ENCODE assay signal across 22 cellular contexts in the genomic region with DNA sequence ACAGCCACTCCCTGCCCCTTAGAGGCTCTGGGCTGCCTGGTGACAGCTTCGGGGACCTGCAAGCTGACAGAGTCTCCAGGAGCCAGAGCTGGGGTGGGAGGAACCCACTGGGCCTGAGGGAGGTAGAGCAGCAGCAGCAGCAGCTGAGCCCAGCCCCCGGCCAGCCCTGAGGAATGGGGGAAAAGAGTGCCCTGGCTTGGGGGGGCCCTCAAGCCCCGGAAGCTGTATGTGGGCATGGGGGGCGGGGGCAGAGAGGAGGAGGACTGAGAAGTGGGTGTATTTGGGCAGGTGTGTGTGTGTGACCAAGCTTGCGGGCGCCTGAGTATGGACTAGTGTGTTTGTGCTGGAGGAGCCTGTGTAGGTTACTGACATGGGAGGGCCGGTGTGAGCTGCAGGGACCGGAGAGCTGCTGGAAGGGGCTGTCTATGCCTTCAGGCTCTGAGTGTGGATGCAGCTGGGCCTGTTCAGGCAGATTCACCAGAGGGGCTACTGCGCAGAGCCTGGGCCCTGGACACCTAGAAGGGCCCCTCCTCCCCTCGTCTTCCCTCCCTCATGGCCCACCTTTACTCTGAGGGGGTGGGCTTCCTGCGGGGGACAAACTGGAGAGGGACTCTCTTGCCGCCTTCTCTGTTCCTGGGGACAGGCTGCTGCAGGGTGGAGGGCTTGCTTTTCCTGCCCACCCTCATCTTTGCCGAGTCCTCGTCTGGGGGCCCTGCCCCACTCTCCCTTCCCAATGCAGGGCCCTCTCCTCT. TPM values are rescaled to one million over a fixed set of nuclear protein-coding genes. Genes with fewer than 3 reads are reported as not detected.
DNase-seq lines count a peak whose midpoint lies in the region; ATAC-seq, FAIRE-seq and TF ChIP-seq lines count a peak whose summit lies in the region.
"Had no signal": no experiment of that assay in that cellular context is flagged by ENCODE, and none has a peak within 500 bp of the region (broad histone marks: within the 10 kb centered on the region; RNA-seq: fewer than 3 reads in every experiment).

No MANE protein-coding gene starts in this region.

- H3K4me2 ChIP-seq in GM12878 (ENCODE audit: control insufficient read depth, insufficient read depth): no peak overlapping the region

- 52% methylated on average over 14 of the region's 14 CpGs for WGBS in GM12878 (ENCODE audit: insufficient coverage, insufficient replicate concordance, low lambda C conversion rate, missing lambda C conversion rate)
- 82 to 87% methylated on average over 13 to 14 of the region's 14 CpGs for WGBS in body of pancreas, 2 donors

- CTCF ChIA-PET in MCF 10A (lab: Yijun Ruan, JAX): interaction anchor here (0.6 kb wide), 1 partner anchor 17 kb away, joined by 3 read pairs; no protein-coding TSS in a partner anchor
- CTCF ChIA-PET in GM12878 (lab: Yijun Ruan, JAX): no interaction called here

- no peaks in the 10 kb centered on the region for H3K27me3 Mint-ChIP-seq in MCF 10A (ENCODE audit: insufficient read depth, unreplicated experiment)
- H3K27me3 Mint-ChIP-seq: activated T-cell treated with anti-CD3 and anti-CD28 coated beads, Interleukin-2, amount 50 U/mL, for 24 hours; IgD-negative memory B cell had no signal

- TF ChIP-seq RAD21 in GM12878 (IDR thresholded peaks at IDR 0.05; ENCODE audit: insufficient read depth, low read depth, low read length): no peak

- in situ Hi-C loops in GM12878 (cut with MboI): no loop called here

- SMC1A ChIA-PET in GM12878 (lab: Charles Lee; ENCODE audit: uncharacterized antibody, unreplicated experiment): interaction anchor here (0.7 kb wide), 1 partner anchor 564 kb away, joined by 3 read pairs; no protein-coding TSS in a partner anchor

- peaks cover 27% of the 10 kb centered on the region for H3K4me1 Mint-ChIP-seq in MCF 10A (ENCODE audit: insufficient read depth, unreplicated experiment)
- H3K4me1 Mint-ChIP-seq: IgD-negative memory B cell had no signal

- H2AFZ ChIP-seq in GM12878 (ENCODE audit: control insufficient read depth, low read depth, low read length): no peak overlapping the region

- no peak for FAIRE-seq in GM12878 (lab: Jason Lieb, UNC)

- H3K36me3 Mint-ChIP-seq in MCF 10A (ENCODE audit: insufficient read depth, unreplicated experiment): no peaks in the 10 kb centered on the region
- H3K36me3 Mint-ChIP-seq: IgD-negative memory B cell had no signal

- intact Hi-C loops in breast epithelium (cut with DNase I; ENCODE audit: low total_unique reads): no loop called here
- intact Hi-C loops in MCF 10A (cut with micrococcal nuclease): no loop called here
- intact Hi-C loops in GM12878 (cut with micrococcal nuclease; ENCODE audit: unreplicated experiment): no loop called here
- intact Hi-C loops in upper lobe of right lung (cut with DNase I): no loop called here
- intact Hi-C loops in body of pancreas (cut with DNase I): no loop called here

- no peak overlapping the region for H3K27ac Mint-ChIP-seq in MCF 10A (ENCODE audit: low read depth, unreplicated experiment)
- H3K27ac Mint-ChIP-seq: activated T-cell treated with anti-CD3 and anti-CD28 coated beads, Interleukin-2, amount 50 U/mL, for 24 hours had no signal

- H3K4me3 ChIP-seq in breast epithelium: no peak overlapping the region
- no peak overlapping the region for H3K4me3 ChIP-seq in GM12878
- no peak overlapping the region for H3K4me3 ChIP-seq in upper lobe of right lung
- H3K4me3 ChIP-seq in body of pancreas: no peak overlapping the region
- H3K4me3 ChIP-seq: coronary artery had no signal

- no peak for TF ChIP-seq EP300 in GM12878 (IDR thresholded peaks at IDR 0.05; ENCODE audit: borderline replicate concordance in 1 of 2, control insufficient read depth in 1 of 2, low read depth in 2 of 2, low read length in 2 of 2)

- BruUV-seq in MCF 10A (replicated peaks; lab: Mats Ljungman, UMichigan): no TSS peak
- no TSS peak for BruUV-seq in GM12878 (replicated peaks; lab: Mats Ljungman, UMichigan)

- RAD21 ChIA-PET in GM12878 (lab: Charles Lee; ENCODE audit: unreplicated experiment): no interaction called here

- H3K27ac ChIP-seq in breast epithelium (peak overlapping the region; percentile 80 to 85), GM12878 (ENCODE audit: control insufficient read depth, insufficient read depth) (no peak overlapping the region), upper lobe of right lung (no peak overlapping the region), body of pancreas (no peak overlapping the region)
- H3K27ac ChIP-seq: 22Rv1, coronary artery had no signal

- H3K27me3 ChIP-seq in breast epithelium (no peaks in the 10 kb centered on the region), GM12878 (replicated peaks in 1 of 2; ENCODE audit: control insufficient read depth in 2 of 2, insufficient read depth in 2 of 2, low read length in 1 of 2) (no peaks in the 10 kb centered on the region), upper lobe of right lung (no peaks in the 10 kb centered on the region), body of pancreas (no peaks in the 10 kb centered on the region)

- no peaks in the 10 kb centered on the region for H3K9me3 Mint-ChIP-seq in MCF 10A (ENCODE audit: unreplicated experiment)
- H3K9me3 Mint-ChIP-seq: activated T-cell treated with anti-CD3 and anti-CD28 coated beads, Interleukin-2, amount 50 U/mL, for 24 hours had no signal

- no peak overlapping the region for H3K9ac ChIP-seq in GM12878 (ENCODE audit: control insufficient read depth, insufficient read depth, low read length)

- POLR2A ChIA-PET in MCF 10A (lab: Yijun Ruan, JAX): no interaction called here
- POLR2A ChIA-PET in GM12878 (lab: Charles Lee): no interaction called here

- no peaks in the 10 kb centered on the region for H3K36me3 ChIP-seq in breast epithelium
- no peaks in the 10 kb centered on the region for H3K36me3 ChIP-seq in GM12878 (ENCODE audit: control insufficient read depth in 2 of 2, insufficient read depth in 2 of 2, low read length in 1 of 2)
- H3K36me3 ChIP-seq in upper lobe of right lung: no peaks in the 10 kb centered on the region
- no peaks in the 10 kb centered on the region for H3K36me3 ChIP-seq in body of pancreas (replicated peaks in 1 of 2; ENCODE audit: insufficient read depth in 1 of 2, low read depth in 2 of 2)

- ATAC-seq in GM12878 (peak; percentile 24; the same call in 2 of the 3 replicates), upper lobe of right lung (no peak), body of pancreas (no peak)

- no peak for TF ChIP-seq POLR2A in breast epithelium (IDR thresholded peaks at IDR 0.05)
- no peak for TF ChIP-seq POLR2A in GM12878 (IDR thresholded peaks at IDR 0.05; ENCODE audit: low read depth, low read length)
- TF ChIP-seq POLR2A in body of pancreas (IDR thresholded peaks at IDR 0.05): no peak

- H3K4me1 ChIP-seq in breast epithelium (peaks cover 12 to 24% of the 10 kb centered on the region in 2 donors), GM12878 (ENCODE audit: control insufficient read depth, insufficient read depth, low read length) (no peaks in the 10 kb centered on the region), upper lobe of right lung (peaks cover 16% of the 10 kb centered on the region), body of pancreas (no peaks in the 10 kb centered on the region)

- H3K79me2 ChIP-seq in GM12878 (ENCODE audit: control insufficient read depth, insufficient read depth, low read length): no peaks in the 10 kb centered on the region

- DNase-seq in breast epithelium (ENCODE audit: low spot score in 2 of 2) (peak in 1 of 2 donors; percentile 51), MCF 10A (ENCODE audit: unreplicated experiment) (no peak), GM12878 (ENCODE audit: low read depth, low spot score) (no peak), mesenteric fat pad (ENCODE audit: low spot score) (peak; percentile 85), upper lobe of right lung (peak; percentile 63), body of pancreas (no peak), hippocampal formation (lab: John Stamatoyannopoulos, UW) (no peak), middle frontal gyrus (ENCODE audit: extremely low spot score, low spot score) (no peak)
- DNase-seq: activated CD4-positive, alpha-beta T cell treated with anti-CD3 and anti-CD28 coated beads, Interleukin-2, amount 50 U/mL, for 48 hours; activated naive CD4-positive, alpha-beta T cell treated with anti-CD3 and anti-CD28 coated beads, Interleukin-2, amount 50 U/mL, for 16 hours; activated T-cell treated with anti-CD3 and anti-CD28 coated beads, Interleukin-2, amount 50 U/mL, for 24 hours; C1 segment of cervical spinal cord; foreskin melanocyte; NCI-H1694 treated with DMSO at 0.1 percent for 48 hours; NCI-H345; NK-92 treated with Interleukin-12 subunit alpha and Interleukin-12 subunit beta, amount 100 ng/mL, for 24 hours; occipital lobe; stimulated activated CD4-positive, alpha-beta T cell treated with anti-CD3 and anti-CD28 coated beads, Interleukin-1b, Interleukin-23, amount 100 ng/mL, for 48 hours; T-helper 1 cell had no signal

- no peaks in the 10 kb centered on the region for H4K20me1 ChIP-seq in GM12878 (ENCODE audit: control insufficient read depth, insufficient read depth)

- no peaks in the 10 kb centered on the region for H3K9me3 ChIP-seq in breast epithelium
- no peaks in the 10 kb centered on the region for H3K9me3 ChIP-seq in GM12878 (replicated peaks; ENCODE audit: control insufficient read depth, insufficient read depth, low read length)
- no peaks in the 10 kb centered on the region for H3K9me3 ChIP-seq in upper lobe of right lung
- H3K9me3 ChIP-seq in body of pancreas: no peaks in the 10 kb centered on the region

- TF ChIP-seq CTCF in breast epithelium (IDR thresholded peaks at IDR 0.05) (no peak), MCF 10A (IDR thresholded peaks at IDR 0.05; ENCODE audit: unreplicated experiment) (no peak), GM12878 (IDR thresholded peaks at IDR 0.05 in 2 of 3, conservative IDR thresholded peaks at IDR 0.05 in 1 of 3; ENCODE audit: control insufficient read depth in 2 of 3, extremely low read depth in 1 of 3, insufficient read depth in 1 of 3, low read depth in 3 of 3, low read length in 3 of 3) (no peak), upper lobe of right lung (IDR thresholded peaks at IDR 0.05) (no peak), body of pancreas (IDR thresholded peaks at IDR 0.05) (no peak)

- H3K4me3 Mint-ChIP-seq in MCF 10A (ENCODE audit: unreplicated experiment): no peak overlapping the region
- H3K4me3 Mint-ChIP-seq: activated T-cell treated with anti-CD3 and anti-CD28 coated beads, Interleukin-2, amount 50 U/mL, for 24 hours; IgD-negative memory B cell had no signal

RNA-seq across cellular contexts. Expression of a gene that starts 28.0 kb away (rescaled TPM):
- 10 to 100 TPM; 17.6 to 36.2 (median 32.8) TPM for total RNA-seq in breast epithelium
- 12.3 and 15.3 TPM in 2 replicates for total RNA-seq in MCF 10A (2022)
- 1.7 and 2.0 TPM in 2 replicates for total RNA-seq in GM12878 (2013; cell fraction: nucleolus; rRNA removed)
- total RNA-seq in GM12878 (2014; rRNA removed): 7.0 and 7.5 TPM in 2 replicates
- 3.5 and 3.8 TPM in 2 replicates for total RNA-seq in GM12878 (2014; rRNA removed; fragmentation: Illumina TruSeq; extraction: Trizol)
- 5.4 and 5.6 TPM in 2 replicates for total RNA-seq in GM12878 (2021)
- 1.7 TPM for polyA plus RNA-seq in GM12878 (2011; ENCODE audit: low read depth)
- 2.1 and 4.0 TPM in 2 replicates for polyA plus RNA-seq in GM12878 (2011; rRNA removed)
- 5.3 and 6.4 TPM in 2 replicates for polyA plus RNA-seq in GM12878 (2011; cell fraction: cytosol; rRNA removed)
- polyA plus RNA-seq in GM12878 (2011; cell fraction: nucleus; rRNA removed): 3.7 and 5.4 TPM in 2 replicates
- polyA plus RNA-seq in GM12878 (2012): 2.5 and 3.9 TPM in 2 replicates
- polyA plus RNA-seq in GM12878 (2014; fragmentation: Illumina TruSeq; extraction: Trizol): 3.9 and 8.1 TPM in 2 replicates
- not detected for polyA plus RNA-seq in GM12878 (2014; fragmentation: Nextera tagmentation; extraction: Ambion mirVana)
- 5.9 TPM in 2 replicates for polyA plus RNA-seq in GM12878 (2014; rRNA removed)
- polyA plus RNA-seq in GM12878 (2016; fragmentation: Nextera tagmentation; extraction: Ambion mirVana): 1 to 10 TPM; 7.8 TPM
- 2.2 and 5.2 TPM in 2 replicates for polyA minus RNA-seq in GM12878 (2011; rRNA and poly(A)+ RNA removed)
- 1.9 and 6.7 TPM in 2 replicates for polyA minus RNA-seq in GM12878 (2011; cell fraction: cytosol; rRNA and poly(A)+ RNA removed)
- polyA minus RNA-seq in GM12878 (2011; cell fraction: nucleus; rRNA and poly(A)+ RNA removed): 0.97 and 2.3 TPM in 2 replicates
- total RNA-seq in mesenteric fat pad: 65.2 TPM
- 39.2 TPM for total RNA-seq in upper lobe of right lung
- total RNA-seq in body of pancreas: 10 to 100 TPM in 1 of 2 donors, 1 to 10 TPM in 1; 7.5 to 14.8 TPM

Comparison
In these comparisons a context has a peak if more than half of its experiments do, and no peak if none do; other contexts are left out.
1. DNase-seq: peak in mesenteric fat pad (single experiment) and upper lobe of right lung (single experiment); none in MCF 10A (single experiment), GM12878 (single experiment), body of pancreas (0 of 4), hippocampal formation (0 of 2) and middle frontal gyrus (single experiment).
2. H3K27ac ChIP-seq: peak in breast epithelium (2 of 2); none in GM12878 (single experiment), upper lobe of right lung (single experiment) and body of pancreas (0 of 4).